In the genomic region with DNA sequence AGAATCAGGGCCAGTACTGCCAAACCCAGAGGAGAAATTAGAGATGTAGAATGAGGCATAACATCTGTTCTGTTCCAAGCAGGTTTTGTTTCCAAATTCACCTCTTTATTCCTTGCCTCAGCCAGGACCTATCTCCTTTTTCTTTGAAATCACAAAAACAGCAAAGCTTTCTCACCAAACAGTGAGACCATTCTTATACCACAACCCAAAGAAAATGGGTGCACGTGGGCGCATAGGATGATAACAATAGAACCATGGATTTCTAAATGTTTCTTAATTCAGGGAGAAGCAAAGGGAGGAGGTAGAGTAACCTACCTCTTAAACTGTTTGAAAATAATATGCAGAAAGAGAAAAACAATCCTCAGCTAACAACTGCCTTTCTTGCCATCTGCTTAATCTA, we compare ENCODE assay signal across 30 cellular contexts.
"Had no signal": no experiment of that assay in that cellular context is flagged by ENCODE, and none has a peak within 500 bp of the region (broad histone marks: within the 10 kb centered on the region; RNA-seq: fewer than 3 reads in every experiment).

No MANE protein-coding gene starts in this region.

- ATAC-seq: naive thymus-derived CD4-positive, alpha-beta T cell; natural killer cell treated with Interleukin-12 subunit alpha and Interleukin-12 subunit beta and Interleukin-15 and Interleukin-18, amount 100 ng/mL, for 72 hours; psoas muscle; right cardiac atrium; right lobe of liver; stimulated activated effector memory CD8-positive, alpha-beta T cell treated with anti-CD3 and anti-CD28 coated beads, Interleukin-12 subunit alpha, Interleukin-12 subunit beta, amount 100 ng/mL, for 72 hours; stimulated activated naive B cell treated with anti-CD40 and anti-IgM and Interleukin-4, amounts not matched to agents 10 μg/mL and 1 μg/mL and 100 μg/mL, for 72 hours; upper lobe of right lung had no signal

- H3K27ac ChIP-seq: ovary, parathyroid adenoma, psoas muscle, right lobe of liver, sigmoid colon, stomach, suprapubic skin, testis, tibial artery, transverse colon, upper lobe of right lung, uterus had no signal

- H3K27me3 Mint-ChIP-seq: stimulated activated naive CD8-positive, alpha-beta T cell treated with anti-CD3 and anti-CD28 coated beads, Interleukin-15, Interleukin-2, amounts not matched to agents 100 ng/mL and 50 ng/mL, for 24 hours had no signal

- H3K4me3 ChIP-seq: ovary, psoas muscle, right lobe of liver, sigmoid colon, stomach, suprapubic skin, testis, tibial artery, transverse colon, upper lobe of right lung, uterus had no signal

- H3K27ac Mint-ChIP-seq: naive thymus-derived CD4-positive, alpha-beta T cell; natural killer cell treated with Interleukin-12 subunit alpha and Interleukin-12 subunit beta and Interleukin-15 and Interleukin-18, amount 100 ng/mL, for 72 hours; nephron progenitor cell; progenitor cell of endocrine pancreas; stimulated activated effector memory CD8-positive, alpha-beta T cell treated with anti-CD3 and anti-CD28 coated beads, Interleukin-12 subunit alpha, Interleukin-12 subunit beta, amount 100 ng/mL, for 72 hours; stimulated activated naive B cell treated with anti-CD40 and anti-IgM and Interleukin-4, amounts not matched to agents 10 μg/mL and 1 μg/mL and 100 μg/mL, for 72 hours; stimulated activated naive CD8-positive, alpha-beta T cell treated with anti-CD3 and anti-CD28 coated beads, Interleukin-15, Interleukin-2, amounts not matched to agents 100 ng/mL and 50 ng/mL, for 24 hours; type B pancreatic cell had no signal

- DNase-seq: naive thymus-derived CD4-positive, alpha-beta T cell; nephron progenitor cell; occipital lobe; ovary; posterior cingulate gyrus; psoas muscle; right cardiac atrium; right lobe of liver; sigmoid colon; small intestine; stimulated activated CD4-positive, alpha-beta T cell treated with anti-CD3 and anti-CD28 coated beads, Interleukin-15, amount 100 ng/mL, for 24 hours; stimulated activated CD4-positive, alpha-beta T cell treated with anti-CD3 and anti-CD28 coated beads, Interleukin-2, amount 100 ng/mL, for 24 hours; stimulated activated CD4-positive, alpha-beta T cell treated with anti-CD3 and anti-CD28 coated beads, Interleukin-2, amount 100 ng/mL, for 48 hours; stimulated activated CD4-positive, alpha-beta T cell treated with anti-CD3 and anti-CD28 coated beads, Interleukin-4, amount 100 ng/mL, for 24 hours; stimulated activated naive B cell treated with anti-CD40 and anti-IgM and Interleukin-4, amounts not matched to agents 10 μg/mL and 1 μg/mL and 100 μg/mL, for 72 hours; stimulated activated naive CD4-positive, alpha-beta T cell treated with Interleukin-2 at 50 U/mL for 16 hours; stomach; testis; tibial artery; transverse colon; upper lobe of right lung; uterus had no signal

- H3K36me3 ChIP-seq: ovary, right lobe of liver, sigmoid colon, stomach, suprapubic skin, tibial artery, transverse colon, upper lobe of right lung, uterus had no signal

- H3K4me1 ChIP-seq: parathyroid adenoma, psoas muscle, sigmoid colon, suprapubic skin, testis, tibial artery, upper lobe of right lung, uterus had no signal

- H3K9me3 Mint-ChIP-seq: nephron progenitor cell; neural crest cell; stimulated activated naive B cell treated with anti-CD40 and anti-IgM and Interleukin-4, amounts not matched to agents 10 μg/mL and 1 μg/mL and 100 μg/mL, for 72 hours; stimulated activated naive CD8-positive, alpha-beta T cell treated with anti-CD3 and anti-CD28 coated beads, Interleukin-15, Interleukin-2, amounts not matched to agents 100 ng/mL and 50 ng/mL, for 24 hours; type B pancreatic cell had no signal

- H3K4me3 Mint-ChIP-seq: naive thymus-derived CD4-positive, alpha-beta T cell; natural killer cell treated with Interleukin-12 subunit alpha and Interleukin-12 subunit beta and Interleukin-15 and Interleukin-18, amount 100 ng/mL, for 72 hours; nephron progenitor cell; neural crest cell; stimulated activated effector memory CD8-positive, alpha-beta T cell treated with anti-CD3 and anti-CD28 coated beads, Interleukin-12 subunit alpha, Interleukin-12 subunit beta, amount 100 ng/mL, for 72 hours; stimulated activated naive B cell treated with anti-CD40 and anti-IgM and Interleukin-4, amounts not matched to agents 10 μg/mL and 1 μg/mL and 100 μg/mL, for 72 hours; stimulated activated naive CD8-positive, alpha-beta T cell treated with anti-CD3 and anti-CD28 coated beads, Interleukin-15, Interleukin-2, amounts not matched to agents 100 ng/mL and 50 ng/mL, for 24 hours; type B pancreatic cell had no signal

- H2AFZ ChIP-seq: parathyroid adenoma had no signal

- H3K36me3 Mint-ChIP-seq: naive thymus-derived CD4-positive, alpha-beta T cell; natural killer cell treated with Interleukin-12 subunit alpha and Interleukin-12 subunit beta and Interleukin-15 and Interleukin-18, amount 100 ng/mL, for 72 hours; stimulated activated effector memory CD8-positive, alpha-beta T cell treated with anti-CD3 and anti-CD28 coated beads, Interleukin-12 subunit alpha, Interleukin-12 subunit beta, amount 100 ng/mL, for 72 hours; stimulated activated naive B cell treated with anti-CD40 and anti-IgM and Interleukin-4, amounts not matched to agents 10 μg/mL and 1 μg/mL and 100 μg/mL, for 72 hours; type B pancreatic cell had no signal

- H3K4me1 Mint-ChIP-seq: naive thymus-derived CD4-positive, alpha-beta T cell; stimulated activated effector memory CD8-positive, alpha-beta T cell treated with anti-CD3 and anti-CD28 coated beads, Interleukin-12 subunit alpha, Interleukin-12 subunit beta, amount 100 ng/mL, for 72 hours; stimulated activated naive B cell treated with anti-CD40 and anti-IgM and Interleukin-4, amounts not matched to agents 10 μg/mL and 1 μg/mL and 100 μg/mL, for 72 hours had no signal

- H3K79me2 ChIP-seq: parathyroid adenoma had no signal

- H3K27me3 ChIP-seq: ovary, right lobe of liver, sigmoid colon, stomach, suprapubic skin, testis, tibial artery, transverse colon, upper lobe of right lung, uterus had no signal
